24 cellular contexts compared by ENCODE assay signal in genomic region chr9:5690278-5690677, GRCh38.
DNase-seq lines count a peak whose midpoint lies in the region; ATAC-seq, FAIRE-seq and TF ChIP-seq lines count a peak whose summit lies in the region.
"Had no signal": no experiment of that assay in that cellular context is flagged by ENCODE, and none has a peak within 500 bp of the region (broad histone marks: within the 10 kb centered on the region; RNA-seq: fewer than 3 reads in every experiment).

No MANE protein-coding gene starts in this region.

- no peak overlapping the region for H2AFZ ChIP-seq in mammary epithelial cell (ENCODE audit: low read depth, low read length)
- H2AFZ ChIP-seq: GM23338 had no signal

- TF ChIP-seq CTCF in MCF 10A (IDR thresholded peaks at IDR 0.05; ENCODE audit: unreplicated experiment) (no peak), mammary epithelial cell (conservative IDR thresholded peaks at IDR 0.05 in 1 of 2, IDR thresholded peaks at IDR 0.05 in 1 of 2; ENCODE audit: extremely low read depth in 1 of 2, insufficient read depth in 1 of 2, low read depth in 1 of 2, low read length in 2 of 2) (no peak)

- intact Hi-C loops in MCF 10A (cut with micrococcal nuclease) (no loop called here), mammary epithelial cell (cut with micrococcal nuclease) (no loop called here)

- 94% methylated on average over 1 of the region's 1 CpG for WGBS in mammary epithelial cell (ENCODE audit: low coverage, missing lambda C conversion rate)

- H3K9ac ChIP-seq in mammary epithelial cell (ENCODE audit: insufficient read depth, low read length): no peak overlapping the region
- H3K9ac ChIP-seq: BLaER1 treated with 17β-estradiol and CSF1 and Interleukin-3, amounts not matched to agents 10 nM and 100 nM had no signal

- peaks cover 6% of the 10 kb centered on the region for H3K36me3 Mint-ChIP-seq in MCF 10A (ENCODE audit: insufficient read depth, unreplicated experiment)
- peaks cover 6 to 11% of the 10 kb centered on the region in 2 donors for H3K36me3 Mint-ChIP-seq in activated naive CD4-positive, alpha-beta T cell treated with anti-CD3 and anti-CD28 coated beads, Interleukin-2, amount 50 U/mL, for 72 hours

- H3K27me3 ChIP-seq in mammary epithelial cell (ENCODE audit: insufficient read depth, low read length): no peaks in the 10 kb centered on the region
- H3K27me3 ChIP-seq in SJCRH30: no peaks in the 10 kb centered on the region
- H3K27me3 ChIP-seq: BE2C; BLaER1 treated with 17β-estradiol and CSF1 and Interleukin-3, amounts not matched to agents 10 nM and 100 nM had no signal

- H3K27ac ChIP-seq in mammary epithelial cell (ENCODE audit: insufficient read depth, low read depth, low read length) (no peak overlapping the region), SJCRH30 (no peak overlapping the region)
- H3K27ac ChIP-seq: 22Rv1; BLaER1 treated with 17β-estradiol and CSF1 and Interleukin-3, amounts not matched to agents 10 nM and 100 nM had no signal

- H3K79me2 ChIP-seq in mammary epithelial cell (ENCODE audit: insufficient read depth, low read length): peaks cover 37% of the 10 kb centered on the region

- H3K9me3 ChIP-seq in mammary epithelial cell (replicated peaks; ENCODE audit: insufficient read depth, low read length): no peaks in the 10 kb centered on the region
- H3K9me3 ChIP-seq in SJCRH30 (replicated peaks): no peaks in the 10 kb centered on the region
- H3K9me3 ChIP-seq: BE2C had no signal

- H3K36me3 ChIP-seq in mammary epithelial cell (ENCODE audit: insufficient read depth, low read length): peaks cover 3% of the 10 kb centered on the region
- H3K36me3 ChIP-seq in SJCRH30: peaks cover 2% of the 10 kb centered on the region; the same call in 1 of the 2 replicates
- H3K36me3 ChIP-seq: BE2C had no signal

- POLR2A ChIA-PET in MCF 10A (lab: Yijun Ruan, JAX): no interaction called here

- CTCF ChIA-PET in MCF 10A (lab: Yijun Ruan, JAX): no interaction called here
- CTCF ChIA-PET in mammary epithelial cell (lab: Charles Lee; ENCODE audit: low non-redundant PET): no interaction called here

- H4K20me1 ChIP-seq in mammary epithelial cell (ENCODE audit: insufficient read depth, low read length): no peaks in the 10 kb centered on the region

- H3K9me3 Mint-ChIP-seq in MCF 10A (ENCODE audit: unreplicated experiment): no peaks in the 10 kb centered on the region
- peaks cover 0 to 7% of the 10 kb centered on the region in 2 donors for H3K9me3 Mint-ChIP-seq in activated naive CD4-positive, alpha-beta T cell treated with anti-CD3 and anti-CD28 coated beads, Interleukin-2, amount 50 U/mL, for 72 hours
- H3K9me3 Mint-ChIP-seq: CD4-positive, alpha-beta T cell; GM23338; H9 had no signal

- FAIRE-seq in GM19239 (lab: Jason Lieb, UNC) (peak; percentile 45), colon (lab: Jason Lieb, UNC) (peak; percentile 75)
- FAIRE-seq: D721Med, GM12878 had no signal

- H3K4me2 ChIP-seq in mammary epithelial cell (ENCODE audit: insufficient read depth, low read depth, low read length): no peak overlapping the region
- H3K4me2 ChIP-seq: BLaER1 treated with 17β-estradiol and CSF1 and Interleukin-3, amounts not matched to agents 10 nM and 100 nM; GM23338 had no signal

- H3K4me3 Mint-ChIP-seq in MCF 10A (ENCODE audit: unreplicated experiment): no peak overlapping the region
- H3K4me3 Mint-ChIP-seq: CD14-positive monocyte; CD4-positive, alpha-beta T cell; CD8-positive, alpha-beta memory T cell; GM23338; H9 had no signal

- H3K4me3 ChIP-seq in mammary epithelial cell (replicated peaks in 1 of 3; ENCODE audit: insufficient read depth in 1 of 3, low read depth in 2 of 3, low read length in 3 of 3): no peak overlapping the region
- H3K4me3 ChIP-seq in SJCRH30: no peak overlapping the region
- H3K4me3 ChIP-seq: BLaER1 treated with 17β-estradiol and CSF1 and Interleukin-3, amounts not matched to agents 10 nM and 100 nM; GM12878; GM23338 had no signal

- no peaks in the 10 kb centered on the region for H3K4me1 ChIP-seq in mammary epithelial cell (ENCODE audit: insufficient read depth, low read length)
- H3K4me1 ChIP-seq in SJCRH30: 0 out of 2 replicates have a peak, but pooled peaks cover 2% of the 10 kb centered on the region

- in situ Hi-C loops in mammary epithelial cell (cut with MboI; ENCODE audit: low sequenced_read_pairs in 2 of 2): no loop called here

- H3K27ac Mint-ChIP-seq in MCF 10A (ENCODE audit: low read depth, unreplicated experiment): no peak overlapping the region
- H3K27ac Mint-ChIP-seq in activated naive CD4-positive, alpha-beta T cell treated with anti-CD3 and anti-CD28 coated beads, Interleukin-2, amount 50 U/mL, for 72 hours: no peak overlapping the region
- H3K27ac Mint-ChIP-seq: CD14-positive monocyte; CD4-positive, alpha-beta T cell; CD8-positive, alpha-beta memory T cell; GM23338; H9 had no signal

- BruUV-seq in MCF 10A (replicated peaks; lab: Mats Ljungman, UMichigan) (TSS peak; percentile 24), mammary epithelial cell (replicated peaks; lab: Mats Ljungman, UMichigan) (no TSS peak)

- no peak for ATAC-seq in activated naive CD4-positive, alpha-beta T cell treated with anti-CD3 and anti-CD28 coated beads, Interleukin-2, amount 50 U/mL, for 72 hours
- ATAC-seq: GM12878, GM23338, HCT116 had no signal

- dilution Hi-C loops in mammary epithelial cell (cut with HindIII; ENCODE audit: low sequenced_read_pairs): no loop called here

- DNase-seq in MCF 10A (ENCODE audit: unreplicated experiment) (no peak), mammary epithelial cell (no peak), GM19239 (ENCODE audit: insufficient read length, low spot score) (no peak), GM19238 (ENCODE audit: insufficient read length, low spot score) (no peak), SJCRH30 (no peak)
- DNase-seq in activated naive CD4-positive, alpha-beta T cell treated with anti-CD3 and anti-CD28 coated beads, Interleukin-2, amount 50 U/mL, for 72 hours (ENCODE audit: low spot score in 2 of 2): no peak
- DNase-seq: ACHN; AML-193; BE2C; CD4-positive, alpha-beta T cell; CD8-positive, alpha-beta memory T cell; DMS 273 treated with DMSO at 0.1 percent for 48 hours; DMS79; EL; GDM1; H9 had no signal

- H3K4me1 Mint-ChIP-seq in MCF 10A (ENCODE audit: insufficient read depth, unreplicated experiment): peaks cover 8% of the 10 kb centered on the region

- no peaks in the 10 kb centered on the region for H3K27me3 Mint-ChIP-seq in MCF 10A (ENCODE audit: insufficient read depth, unreplicated experiment)
- H3K27me3 Mint-ChIP-seq: CD4-positive, alpha-beta T cell; CD8-positive, alpha-beta memory T cell had no signal
